Comparison of ENCODE assay signal across 8 cellular contexts in the genomic region with DNA sequence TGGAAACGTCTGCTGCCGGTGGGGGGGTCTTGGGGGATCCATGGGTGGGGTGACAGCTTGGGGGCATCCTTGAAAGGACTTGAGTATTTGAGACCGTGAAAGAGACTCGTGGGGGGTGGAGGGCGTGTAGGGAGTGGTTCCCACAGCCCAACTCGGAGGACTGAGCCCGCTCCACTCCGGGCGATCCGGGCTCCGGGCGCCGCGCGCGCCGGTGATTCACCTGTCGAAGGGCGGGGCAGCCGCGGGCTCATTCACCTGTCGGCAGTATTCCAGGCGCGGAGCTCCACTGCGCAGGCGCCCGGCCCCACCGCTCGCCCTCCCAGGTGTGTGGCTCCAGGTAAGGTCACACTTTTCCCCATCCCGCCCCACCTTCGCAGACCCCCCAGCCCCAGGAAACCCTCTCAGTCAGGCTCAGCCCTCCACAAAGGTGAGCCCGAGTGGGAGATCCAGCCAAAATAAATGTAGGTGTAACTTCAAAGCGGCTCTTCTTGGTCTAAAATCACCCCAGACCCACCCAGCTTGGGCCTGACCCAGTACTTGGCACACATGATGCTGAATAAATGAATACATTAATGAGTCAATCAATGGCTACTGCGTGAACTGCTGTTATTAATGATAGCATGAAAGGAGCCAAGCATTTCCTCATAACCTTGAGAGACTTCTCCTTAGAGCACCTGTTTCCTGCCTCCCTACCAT. TPM values are rescaled to one million over a fixed set of nuclear protein-coding genes. Genes with fewer than 3 reads are reported as not detected.
DNase-seq lines count a peak whose midpoint lies in the region; ATAC-seq and TF ChIP-seq lines count a peak whose summit lies in the region.

No MANE protein-coding gene starts in this region.

- DNase-seq in AG20443 (ENCODE audit: low spot score), result peak; percentile 49
- DNase-seq in effector CD8-positive, alpha-beta T cell (lab: John Stamatoyannopoulos, UW), result no peak
- no peak for DNase-seq in DMS 273 (lab: John Stamatoyannopoulos, UW; ENCODE audit: unreplicated experiment)

- H3K4me1 ChIP-seq in HUES6 (ENCODE audit: control insufficient read depth, insufficient read depth, low read length) (peaks cover 11% of the 10 kb centered on the region), mesodermal cell (ENCODE audit: control insufficient read depth, insufficient read depth, low read length, poor library complexity, severe bottlenecking) (peaks cover 2% of the 10 kb centered on the region)

- WGBS in mesodermal cell (ENCODE audit: insufficient coverage in 2 of 2), 2 experiments, result 12 to 17% methylated on average over 22 to 27 of the region's 34 CpGs

- H3K9me3 ChIP-seq in HUES6 (ENCODE audit: control insufficient read depth, insufficient read depth, low read depth, low read length), result no peaks in the 10 kb centered on the region
- no peaks in the 10 kb centered on the region for H3K9me3 ChIP-seq in mesodermal cell (ENCODE audit: control insufficient read depth, low read length)

- H3K27me3 ChIP-seq in HUES6 (ENCODE audit: control insufficient read depth, insufficient read depth, low read length), result no peaks in the 10 kb centered on the region

- H3K27ac ChIP-seq in HUES6 (ENCODE audit: low read depth, low read length), result no peak overlapping the region; the same call in 1 of the 2 replicates
- peak overlapping the region; percentile 24 for H3K27ac ChIP-seq in mesodermal cell (ENCODE audit: low read depth, low read length, severe bottlenecking)

- H3K4me1 Mint-ChIP-seq in brain, result peaks cover 39% of the 10 kb centered on the region

- no peak for TF ChIP-seq CTCF in brain (conservative IDR thresholded peaks at IDR 0.05)

- no peak overlapping the region for H3K9ac ChIP-seq in HUES6 (ENCODE audit: low read length)

- peak overlapping the region in 2 of 5 experiments; percentile 42 to 87 for H3K27ac Mint-ChIP-seq in brain

- ATAC-seq in GM21786 (IDR thresholded peaks at IDR 0.05; ENCODE audit: unreplicated experiment) (no peak), HG02885 (IDR thresholded peaks at IDR 0.05; ENCODE audit: poor library complexity, unreplicated experiment) (no peak)

- H3K27me3 Mint-ChIP-seq in brain, result peaks cover 7% of the 10 kb centered on the region

- H3K9me3 Mint-ChIP-seq in brain, result no peaks in the 10 kb centered on the region

- H3K36me3 ChIP-seq in HUES6 (ENCODE audit: control insufficient read depth, insufficient read depth, low read length) (peaks cover 42% of the 10 kb centered on the region), mesodermal cell (ENCODE audit: control insufficient read depth, insufficient read depth, low read length) (peaks cover 49% of the 10 kb centered on the region)

- H3K4me3 Mint-ChIP-seq in brain, result peak overlapping the region; percentile 78 to 84 (median 81)

- H3K36me3 Mint-ChIP-seq in brain, result peaks cover 14% of the 10 kb centered on the region

- peak overlapping the region; percentile 62 for H3K4me3 ChIP-seq in HUES6 (ENCODE audit: low read depth, low read length)
- peak overlapping the region; percentile 27 for H3K4me3 ChIP-seq in mesodermal cell (ENCODE audit: extremely low read depth, insufficient read depth, low read length, poor library complexity, severe bottlenecking)

RNA-seq across cellular contexts. Expression of a gene that starts 4.7 kb away (rescaled TPM):
- 23.1 TPM for polyA plus RNA-seq in brain (ENCODE audit: insufficient read depth, low read depth, low replicate concordance)
- polyA plus RNA-seq in mesodermal cell (2013, experiment 1 of 2), result 64.3 TPM
- 53.5 TPM for polyA plus RNA-seq in mesodermal cell (2013, experiment 2 of 2)

RNA-seq across cellular contexts. Expression of a gene that starts 36.1 kb away (rescaled TPM):
- polyA plus RNA-seq in brain (ENCODE audit: insufficient read depth, low read depth, low replicate concordance), result not detected
- polyA plus RNA-seq in mesodermal cell (2013, experiment 1 of 2), result 1.00 TPM
- polyA plus RNA-seq in mesodermal cell (2013, experiment 2 of 2), result 0.46 TPM
